Comparison of ENCODE assay signal across 5 cellular contexts in genomic region chr12:10336196-10336595, GRCh38. TPM values are rescaled to one million over a fixed set of nuclear protein-coding genes. Genes with fewer than 3 reads are reported as not detected.
"Had no signal": no experiment of that assay in that cellular context is flagged by ENCODE, and none has a peak within 500 bp of the region (broad histone marks: within the 10 kb centered on the region; RNA-seq: fewer than 3 reads in every experiment).

No MANE protein-coding gene starts in this region.

RNA-seq across cellular contexts. Expression of gene KLRD1, which starts 28.5 kb away (rescaled TPM):
- total RNA-seq: LHCN-M2, MCF 10A, PC-3, SK-MEL-5 had no signal
- polyA plus RNA-seq: SK-N-SH had no signal

RNA-seq across cellular contexts. Expression of gene KLRK1, which starts 53.6 kb away (rescaled TPM):
- total RNA-seq: PC-3 had no signal
- polyA plus RNA-seq: SK-N-SH had no signal
